ENCODE assay signal across 8 cellular contexts in genomic region chr16:31063843-31064611, GRCh38. TPM values are rescaled to one million over a fixed set of nuclear protein-coding genes. Genes with fewer than 3 reads are reported as not detected.
DNase-seq lines count a peak whose midpoint lies in the region; ATAC-seq and TF ChIP-seq lines count a peak whose summit lies in the region.

No MANE protein-coding gene starts in this region.

- peaks cover 10 to 40% (median 14%) of the 10 kb centered on the region in 4 donors for H3K4me1 ChIP-seq in stomach
- no peaks in the 10 kb centered on the region for H3K4me1 ChIP-seq in Karpas-422 (ENCODE audit: low read length)

- H3K9ac ChIP-seq in Karpas-422 (ENCODE audit: low read length), result no peak overlapping the region

- H3K9me3 ChIP-seq in stomach, result no peaks in the 10 kb centered on the region
- H3K9me3 ChIP-seq in Karpas-422 (ENCODE audit: low read length), result no peaks in the 10 kb centered on the region

- H2AFZ ChIP-seq in Karpas-422 (ENCODE audit: low read length), result no peak overlapping the region

- peak overlapping the region; percentile 53 for H3K4me3 Mint-ChIP-seq in activated CD8-positive, alpha-beta memory T cell treated with anti-CD3 and anti-CD28 coated beads, Interleukin-2, amount 10 ng/mL, durations not matched to agents 7 days and 5 days

- DNase-seq in activated CD8-positive, alpha-beta memory T cell treated with anti-CD3 and anti-CD28 coated beads, Interleukin-2, amount 10 ng/mL, durations not matched to agents 7 days and 5 days, result peak; percentile 79
- no peak for DNase-seq in activated CD8-positive, alpha-beta memory T cell treated with anti-CD3 and anti-CD28 coated beads, Interleukin-2, amount 50 U/mL, for 48 hours
- DNase-seq in activated naive CD4-positive, alpha-beta T cell treated with anti-CD3 and anti-CD28 coated beads, Interleukin-2, amount 50 U/mL, for 72 hours (ENCODE audit: low spot score in 2 of 2), result no peak
- DNase-seq in left colon, result no peak
- DNase-seq in stomach, result no peak
- no peak for DNase-seq in Karpas-422
- DNase-seq in NCI-H128 (lab: John Stamatoyannopoulos, UW; ENCODE audit: unreplicated experiment), result no peak
- no peak for DNase-seq in effector CD8-positive, alpha-beta T cell (lab: John Stamatoyannopoulos, UW)

- no peak for TF ChIP-seq EP300 in stomach (IDR thresholded peaks at IDR 0.05)

- H4K20me1 ChIP-seq in Karpas-422 (ENCODE audit: insufficient read depth, low read depth, low read length), result no peaks in the 10 kb centered on the region

- H3K27me3 ChIP-seq in stomach, result no peaks in the 10 kb centered on the region
- no peaks in the 10 kb centered on the region for H3K27me3 ChIP-seq in Karpas-422 (ENCODE audit: low read length)

- peaks cover 39% of the 10 kb centered on the region for H3K79me2 ChIP-seq in Karpas-422 (ENCODE audit: low read length)

- no peak overlapping the region for H3K4me2 ChIP-seq in Karpas-422 (ENCODE audit: low read depth, low read length, poor library complexity, severe bottlenecking)

- no peak for TF ChIP-seq CTCF in stomach (IDR thresholded peaks at IDR 0.05)

- H3K36me3 ChIP-seq in stomach (peaks cover 19 to 48% (median 39%) of the 10 kb centered on the region in 4 donors), Karpas-422 (ENCODE audit: insufficient read depth, low read length) (0 out of 2 replicates have a peak, but pooled peaks cover 3% of the 10 kb centered on the region)

- no peaks in the 10 kb centered on the region for H3K27me3 Mint-ChIP-seq in activated CD8-positive, alpha-beta memory T cell treated with anti-CD3 and anti-CD28 coated beads, Interleukin-2, amount 10 ng/mL, durations not matched to agents 7 days and 5 days

- H3K36me3 Mint-ChIP-seq in activated CD8-positive, alpha-beta memory T cell treated with anti-CD3 and anti-CD28 coated beads, Interleukin-2, amount 10 ng/mL, durations not matched to agents 7 days and 5 days, result peaks cover 35% of the 10 kb centered on the region
- peaks cover 20 to 21% of the 10 kb centered on the region in 2 donors for H3K36me3 Mint-ChIP-seq in activated naive CD4-positive, alpha-beta T cell treated with anti-CD3 and anti-CD28 coated beads, Interleukin-2, amount 50 U/mL, for 72 hours

- 87 to 94% (median 91%) methylated on average over 25 to 56 of the region's 56 CpGs for WGBS in stomach, 5 donors

- no peaks in the 10 kb centered on the region for H3K9me2 ChIP-seq in Karpas-422 (replicated peaks; ENCODE audit: insufficient read depth, low read length)

- intact Hi-C loops in left colon (cut with DNase I, micrococcal nuclease), result no loop called here
- intact Hi-C loops in stomach (cut with DNase I; ENCODE audit: low total_unique reads), result no loop called here

- CTCF ChIA-PET in activated CD8-positive, alpha-beta memory T cell treated with anti-CD3 and anti-CD28 coated beads, Interleukin-2, amount 10 ng/mL, durations not matched to agents 7 days and 5 days (lab: Charles Lee), result interaction anchor here (0.7 to 2.5 kb wide), 7 partner anchors 10 to 122 kb away, joined by 3 to 27 read pairs (median 4); partner anchors contain the start of genes HSD3B7, STX4, ZNF646 and ZNF668

- ATAC-seq in activated CD8-positive, alpha-beta memory T cell treated with anti-CD3 and anti-CD28 coated beads, Interleukin-2, amount 10 ng/mL, durations not matched to agents 7 days and 5 days, result peak; percentile 76
- ATAC-seq in activated naive CD4-positive, alpha-beta T cell treated with anti-CD3 and anti-CD28 coated beads, Interleukin-2, amount 50 U/mL, for 72 hours, result peak; percentile 27 to 66
- peak; percentile 23 for ATAC-seq in left colon

- peaks cover 59% of the 10 kb centered on the region for H3K4me1 Mint-ChIP-seq in activated CD8-positive, alpha-beta memory T cell treated with anti-CD3 and anti-CD28 coated beads, Interleukin-2, amount 10 ng/mL, durations not matched to agents 7 days and 5 days

- TF ChIP-seq POLR2A in stomach (IDR thresholded peaks at IDR 0.05), result no peak

- H3K27ac Mint-ChIP-seq in activated CD8-positive, alpha-beta memory T cell treated with anti-CD3 and anti-CD28 coated beads, Interleukin-2, amount 10 ng/mL, durations not matched to agents 7 days and 5 days, result peak overlapping the region; percentile 90
- peak overlapping the region; percentile 64 to 90 for H3K27ac Mint-ChIP-seq in activated naive CD4-positive, alpha-beta T cell treated with anti-CD3 and anti-CD28 coated beads, Interleukin-2, amount 50 U/mL, for 72 hours

- H3K9me3 Mint-ChIP-seq in activated CD8-positive, alpha-beta memory T cell treated with anti-CD3 and anti-CD28 coated beads, Interleukin-2, amount 10 ng/mL, durations not matched to agents 7 days and 5 days (ENCODE audit: low read depth), result no peaks in the 10 kb centered on the region
- no peaks in the 10 kb centered on the region for H3K9me3 Mint-ChIP-seq in activated naive CD4-positive, alpha-beta T cell treated with anti-CD3 and anti-CD28 coated beads, Interleukin-2, amount 50 U/mL, for 72 hours

- H3K4me3 ChIP-seq in stomach, result peak overlapping the region in 1 of 4 donors; percentile 3
- no peak overlapping the region for H3K4me3 ChIP-seq in Karpas-422 (ENCODE audit: low read length)

- H3K27ac ChIP-seq in stomach (peak overlapping the region in 4 of 5 donors; percentile 43 to 74 (median 56)), Karpas-422 (ENCODE audit: low read length) (no peak overlapping the region)

RNA-seq across cellular contexts. Expression of gene ZNF668, which starts 10.0 kb away (rescaled TPM):
- 10 to 100 TPM; 18.0 to 20.5 TPM for total RNA-seq in activated CD8-positive, alpha-beta memory T cell treated with anti-CD3 and anti-CD28 coated beads, Interleukin-2, amount 10 ng/mL, durations not matched to agents 7 days and 5 days
- 10 to 100 TPM; 14.5 to 32.7 TPM for total RNA-seq in activated naive CD4-positive, alpha-beta T cell treated with anti-CD3 and anti-CD28 coated beads, Interleukin-2, amount 50 U/mL, for 72 hours
- 10 to 100 TPM in 1 of 2 donors, 1 to 10 TPM in 1; 6.9 to 10.9 TPM for total RNA-seq in left colon
- 10 to 100 TPM in 3 of 5 donors, 1 to 10 TPM in 1, not detected in 1; 8.6 to 14.2 (median 12.0) TPM for total RNA-seq in stomach
- 1 to 10 TPM; 5.7 to 10.0 (median 6.0) TPM for polyA plus RNA-seq in stomach
- total RNA-seq in Karpas-422 (2014; rRNA removed; shearing (Covaris generic); ENCODE audit: low replicate concordance), result 6.0 and 7.7 TPM in 2 replicates

RNA-seq across cellular contexts. Expression of gene ZNF646, which starts 10.2 kb away (rescaled TPM):
- total RNA-seq in activated CD8-positive, alpha-beta memory T cell treated with anti-CD3 and anti-CD28 coated beads, Interleukin-2, amount 10 ng/mL, durations not matched to agents 7 days and 5 days, result 10 to 100 TPM; 31.8 to 37.7 TPM
- 10 to 100 TPM; 20.2 to 35.6 TPM for total RNA-seq in activated naive CD4-positive, alpha-beta T cell treated with anti-CD3 and anti-CD28 coated beads, Interleukin-2, amount 50 U/mL, for 72 hours
- total RNA-seq in left colon (10 to 100 TPM; 15.3 to 17.3 TPM), stomach (10 to 100 TPM in 2 of 5 donors, 1 to 10 TPM in 3; 6.7 to 13.4 (median 9.0) TPM)
- 1 to 10 TPM; 2.1 to 5.0 (median 2.6) TPM for polyA plus RNA-seq in stomach
- total RNA-seq in Karpas-422 (2014; rRNA removed; shearing (Covaris generic); ENCODE audit: low replicate concordance), result 22.0 and 23.3 TPM in 2 replicates

RNA-seq across cellular contexts. Expression of gene PRSS53, which starts 24.7 kb away (rescaled TPM):
- total RNA-seq in activated CD8-positive, alpha-beta memory T cell treated with anti-CD3 and anti-CD28 coated beads, Interleukin-2, amount 10 ng/mL, durations not matched to agents 7 days and 5 days, result 1 to 10 TPM; 5.3 to 6.6 TPM
- 10 to 100 TPM in 1 of 2 donors, 1 to 10 TPM in 1; 7.4 to 12.1 TPM for total RNA-seq in activated naive CD4-positive, alpha-beta T cell treated with anti-CD3 and anti-CD28 coated beads, Interleukin-2, amount 50 U/mL, for 72 hours
- 1 to 10 TPM in 1 of 2 donors, under 1 TPM in 1; 0.61 to 1.1 TPM for total RNA-seq in left colon
- 1 to 10 TPM in 3 of 5 donors, under 1 TPM in 1, not detected in 1; 0.87 to 5.3 (median 1.9) TPM for total RNA-seq in stomach
- polyA plus RNA-seq in stomach, result 1 to 10 TPM in 2 of 3 donors, under 1 TPM in 1; 0.46 to 1.3 (median 1.1) TPM
- total RNA-seq in Karpas-422 (2014; rRNA removed; shearing (Covaris generic); ENCODE audit: low replicate concordance), result 3.2 and 4.0 TPM in 2 replicates

RNA-seq across cellular contexts. Expression of gene VKORC1, which starts 30.6 kb away (rescaled TPM):
- 10 to 100 TPM; 66.3 to 68.9 TPM for total RNA-seq in activated CD8-positive, alpha-beta memory T cell treated with anti-CD3 and anti-CD28 coated beads, Interleukin-2, amount 10 ng/mL, durations not matched to agents 7 days and 5 days
- 10 to 100 TPM; 41.4 to 91.4 TPM for total RNA-seq in activated naive CD4-positive, alpha-beta T cell treated with anti-CD3 and anti-CD28 coated beads, Interleukin-2, amount 50 U/mL, for 72 hours
- total RNA-seq in left colon (10 to 100 TPM; 28.7 to 40.5 TPM), stomach (100 to 1,000 TPM in 1 of 5 donors, 10 to 100 TPM in 4; 20.1 to 191 (median 35.0) TPM)
- 10 to 100 TPM; 53.2 to 90.8 (median 62.9) TPM for polyA plus RNA-seq in stomach
- 70.2 and 93.9 TPM in 2 replicates for total RNA-seq in Karpas-422 (2014; rRNA removed; shearing (Covaris generic); ENCODE audit: low replicate concordance)

RNA-seq across cellular contexts. Expression of gene STX4, which starts 30.7 kb away (rescaled TPM):
- 10 to 100 TPM; 60.0 to 75.6 TPM for total RNA-seq in activated CD8-positive, alpha-beta memory T cell treated with anti-CD3 and anti-CD28 coated beads, Interleukin-2, amount 10 ng/mL, durations not matched to agents 7 days and 5 days
- 10 to 100 TPM; 63.4 to 66.1 TPM for total RNA-seq in activated naive CD4-positive, alpha-beta T cell treated with anti-CD3 and anti-CD28 coated beads, Interleukin-2, amount 50 U/mL, for 72 hours
- total RNA-seq in left colon, result 10 to 100 TPM; 66.9 to 83.3 TPM
- 100 to 1,000 TPM in 2 of 5 donors, 10 to 100 TPM in 3; 13.8 to 254 (median 60.0) TPM for total RNA-seq in stomach
- polyA plus RNA-seq in stomach, result 10 to 100 TPM; 59.3 to 73.9 (median 60.4) TPM
- total RNA-seq in Karpas-422 (2014; rRNA removed; shearing (Covaris generic); ENCODE audit: low replicate concordance), result 16.6 and 16.7 TPM in 2 replicates

Comparison
In these comparisons a context has a peak if more than half of its experiments do, and no peak if none do; other contexts are left out.
1. ATAC-seq: peak in every context shown above with its lines; median percentile 76 in activated CD8-positive, alpha-beta memory T cell treated with anti-CD3 and anti-CD28 coated beads, Interleukin-2, amount 10 ng/mL, durations not matched to agents 7 days and 5 days; 46 in activated naive CD4-positive, alpha-beta T cell treated with anti-CD3 and anti-CD28 coated beads, Interleukin-2, amount 50 U/mL, for 72 hours; 23 in left colon.